10 cellular contexts compared by ENCODE assay signal in genomic region chr2:43082111-43082877, GRCh38.
DNase-seq lines count a peak whose midpoint lies in the region; ATAC-seq and TF ChIP-seq lines count a peak whose summit lies in the region.
"Had no signal": no experiment of that assay in that cellular context is flagged by ENCODE, and none has a peak within 500 bp of the region (broad histone marks: within the 10 kb centered on the region; RNA-seq: fewer than 3 reads in every experiment).

No MANE protein-coding gene starts in this region.

- intact Hi-C loops in Calu3 (cut with micrococcal nuclease; ENCODE audit: unreplicated experiment) = no loop called here

- H3K4me3 Mint-ChIP-seq in neural progenitor cell = no peak overlapping the region
- no peak overlapping the region for H3K4me3 Mint-ChIP-seq in Calu3 (ENCODE audit: low read depth, unreplicated experiment)
- H3K4me3 Mint-ChIP-seq: activated B cell treated with CpG ODN at 0.5 μM for 24 hours had no signal

- H3K4me1 ChIP-seq in SK-N-SH (ENCODE audit: control insufficient read depth in 1 of 2, insufficient read depth in 2 of 2, low read depth in 1 of 2, low read length in 1 of 2) = peaks cover 54 to 74% of the 10 kb centered on the region in 2 experiments
- peaks cover 35% of the 10 kb centered on the region for H3K4me1 ChIP-seq in neural progenitor cell

- WGBS in SK-N-SH (ENCODE audit: low lambda C conversion rate) = 53% methylated on average over 11 of the region's 15 CpGs

- H3K79me2 ChIP-seq in SK-N-SH (ENCODE audit: insufficient read depth) = 0 out of 2 replicates have a peak, but pooled peaks cover 7% of the 10 kb centered on the region
- H3K79me2 ChIP-seq in neural progenitor cell (ENCODE audit: low read depth) = no peaks in the 10 kb centered on the region

- H3K4me2 ChIP-seq in SK-N-SH (peak overlapping the region; percentile 63), neural progenitor cell (no peak overlapping the region)

- CTCF ChIA-PET in SK-N-SH (lab: Yijun Ruan, JAX) (interaction anchor here (0.9 to 4.3 kb wide), 13 partner anchors 8 to 402 kb away, joined by 3 to 21 read pairs (median 6); partner anchors contain the start of gene ZFP36L2), Calu3 (lab: Charles Lee) (no interaction called here)

- no peak overlapping the region for H3K4me3 ChIP-seq in AG09309 (ENCODE audit: control insufficient read depth, low read depth, low read length)
- no peak overlapping the region for H3K4me3 ChIP-seq in SK-N-SH (ENCODE audit: low read depth in 2 of 2, low read length in 1 of 2)
- H3K4me3 ChIP-seq in neural progenitor cell = no peak overlapping the region

- TF ChIP-seq EP300 in SK-N-SH (IDR thresholded peaks at IDR 0.05; ENCODE audit: borderline replicate concordance in 1 of 2, low read depth in 1 of 2, low read length in 1 of 2) = peak in 1 of 2 experiments; percentile 100; a peak in 2 of 4 replicates

- TF ChIP-seq CTCF in AG09309 (IDR thresholded peaks at IDR 0.05; ENCODE audit: control insufficient read depth, insufficient read depth, low read depth, low read length, missing control alignments) (no peak), SK-N-SH (IDR thresholded peaks at IDR 0.05) (no peak), neural progenitor cell (IDR thresholded peaks at IDR 0.05) (no peak), Calu3 (IDR thresholded peaks at IDR 0.05; ENCODE audit: unreplicated experiment) (no peak)

- H3K9me3 Mint-ChIP-seq in neural progenitor cell = no peaks in the 10 kb centered on the region
- no peaks in the 10 kb centered on the region for H3K9me3 Mint-ChIP-seq in Calu3 (ENCODE audit: low read depth, unreplicated experiment)
- H3K9me3 Mint-ChIP-seq: activated B cell treated with CpG ODN at 0.5 μM for 24 hours had no signal

- H3K9me3 ChIP-seq in SK-N-SH = no peaks in the 10 kb centered on the region
- H3K9me3 ChIP-seq in neural progenitor cell (ENCODE audit: low read depth) = no peaks in the 10 kb centered on the region

- H3K9ac ChIP-seq in SK-N-SH (peak overlapping the region; percentile 69), neural progenitor cell (no peak overlapping the region)

- ATAC-seq in GM21576 (IDR thresholded peaks at IDR 0.05; ENCODE audit: unreplicated experiment) = no peak
- ATAC-seq in HG02970 (IDR thresholded peaks at IDR 0.05; ENCODE audit: low FRiP score, unreplicated experiment) = no peak

- H4K20me1 ChIP-seq in SK-N-SH (ENCODE audit: insufficient read depth) = no peaks in the 10 kb centered on the region
- H4K20me1 ChIP-seq in neural progenitor cell (ENCODE audit: low read depth) = no peaks in the 10 kb centered on the region

- H3K36me3 ChIP-seq in SK-N-SH (replicated peaks in 1 of 2; ENCODE audit: control insufficient read depth in 1 of 2, insufficient read depth in 2 of 2, low read length in 1 of 2) (no peaks in the 10 kb centered on the region), neural progenitor cell (no peaks in the 10 kb centered on the region)

- DNase-seq in AG09309 (ENCODE audit: low read depth) (peak; percentile 71), SK-N-SH (peak; percentile 96), fibroblast of the conjunctiva (ENCODE audit: low read depth) (peak; percentile 78), neural progenitor cell (ENCODE audit: low spot score) (no peak), Calu3 (no peak), NCI-H2171 treated with DMSO at 0.1 percent for 48 hours (lab: John Stamatoyannopoulos, UW) (no peak)
- DNase-seq: activated B cell treated with CpG ODN at 0.5 μM for 24 hours had no signal

- H3K36me3 Mint-ChIP-seq in neural progenitor cell (no peaks in the 10 kb centered on the region), Calu3 (ENCODE audit: insufficient read depth, unreplicated experiment) (no peaks in the 10 kb centered on the region)

- no peaks in the 10 kb centered on the region for H3K9me2 ChIP-seq in SK-N-SH

- no peak overlapping the region; the same call in 1 of the 2 replicates for H2AFZ ChIP-seq in SK-N-SH (ENCODE audit: low read depth)
- no peak overlapping the region for H2AFZ ChIP-seq in neural progenitor cell (replicated peaks)

- H3K27me3 Mint-ChIP-seq in neural progenitor cell (ENCODE audit: insufficient read depth, low read depth) (peaks cover 19% of the 10 kb centered on the region), Calu3 (ENCODE audit: unreplicated experiment) (no peaks in the 10 kb centered on the region)
- H3K27me3 Mint-ChIP-seq: activated B cell treated with CpG ODN at 0.5 μM for 24 hours had no signal

- peaks cover 58% of the 10 kb centered on the region for H3K4me1 Mint-ChIP-seq in neural progenitor cell
- H3K4me1 Mint-ChIP-seq in Calu3 (ENCODE audit: low read depth, unreplicated experiment) = peaks cover 48% of the 10 kb centered on the region
- H3K4me1 Mint-ChIP-seq: activated B cell treated with CpG ODN at 0.5 μM for 24 hours had no signal

- no TSS peak for BruUV-seq in Calu3 (replicated peaks; lab: Mats Ljungman, UMichigan)

- H3K27me3 ChIP-seq in SK-N-SH (ENCODE audit: insufficient read depth) (no peaks in the 10 kb centered on the region), neural progenitor cell (no peaks in the 10 kb centered on the region)

- peaks cover 44% of the 10 kb centered on the region for H3F3A ChIP-seq in SK-N-SH (replicated peaks; ENCODE audit: insufficient read depth)
- peaks cover 20% of the 10 kb centered on the region for H3F3A ChIP-seq in neural progenitor cell (ENCODE audit: low read depth)

- peak; percentile 52 for TF ChIP-seq RAD21 in SK-N-SH (IDR thresholded peaks at IDR 0.05; ENCODE audit: low read length)

- H3K27ac Mint-ChIP-seq in neural progenitor cell (peak overlapping the region; percentile 80), Calu3 (ENCODE audit: unreplicated experiment) (no peak overlapping the region)
- H3K27ac Mint-ChIP-seq: activated B cell treated with CpG ODN at 0.5 μM for 24 hours had no signal

- POLR2A ChIA-PET in SK-N-SH (lab: Yijun Ruan, JAX) = interaction anchor here (0.7 to 3.3 kb wide), 5 partner anchors 12 to 272 kb away, joined by 3 to 13 read pairs (median 4); no protein-coding TSS in a partner anchor

- H3K27ac ChIP-seq in SK-N-SH (ENCODE audit: low read depth in 2 of 2, low read length in 1 of 2) = peak overlapping the region; percentile 89 to 98
- no peak overlapping the region for H3K27ac ChIP-seq in neural progenitor cell
- H3K27ac ChIP-seq: HL-60 had no signal

TF ChIP-seq in SK-N-SH, 30 proteins besides CTCF, POLR2A, EP300 and RAD21:
- no peak for TF ChIP-seq USF2 (IDR thresholded peaks at IDR 0.05; ENCODE audit: borderline replicate concordance, low read depth, low read length)
- TF ChIP-seq RXRA (IDR thresholded peaks at IDR 0.05; ENCODE audit: borderline replicate concordance, low read depth) = no peak
- TF ChIP-seq POLR2AphosphoS5 (IDR thresholded peaks at IDR 0.05; ENCODE audit: low read depth, low read length) = peak; percentile 98
- TF ChIP-seq FOXJ3 (CRISPR knock-in tag; IDR thresholded peaks at IDR 0.05) = peak; percentile 100
- peak; percentile 93 for TF ChIP-seq GATA2 (CRISPR knock-in tag; IDR thresholded peaks at IDR 0.05)
- TF ChIP-seq MEF2A (IDR thresholded peaks at IDR 0.05; ENCODE audit: borderline replicate concordance, low read depth) = no peak
- peak; percentile 79 for TF ChIP-seq REST (IDR thresholded peaks at IDR 0.05; ENCODE audit: low read depth, low read length)
- TF ChIP-seq RFX5 (IDR thresholded peaks at IDR 0.05; ENCODE audit: low read length) = 0 out of 2 replicates have a peak, but pooled peaks have one; percentile 47
- peak; percentile 90 for TF ChIP-seq SIN3A (IDR thresholded peaks at IDR 0.05; ENCODE audit: borderline replicate concordance, low read depth, low read length)
- TF ChIP-seq TAF1 (IDR thresholded peaks at IDR 0.05; ENCODE audit: borderline replicate concordance, low read depth, low read length) = peak; percentile 67; the same call in 1 of the 2 replicates
- peak; percentile 98 for TF ChIP-seq CHD2 (IDR thresholded peaks at IDR 0.05; ENCODE audit: low read length, partially characterized antibody)
- peak; percentile 67; the same call in 1 of the 2 replicates for TF ChIP-seq MXI1 (IDR thresholded peaks at IDR 0.05; ENCODE audit: low read depth, low read length)
- TF ChIP-seq RCOR1 (IDR thresholded peaks at IDR 0.05; ENCODE audit: low read length) = peak; percentile 97

Comparison
In these comparisons a context has a peak if more than half of its experiments do, and no peak if none do; other contexts are left out.
1. DNase-seq: peak in AG09309 (single experiment), SK-N-SH (single experiment) and fibroblast of the conjunctiva (single experiment); none in neural progenitor cell (single experiment), Calu3 (single experiment) and NCI-H2171 treated with DMSO at 0.1 percent for 48 hours (single experiment).